8 cellular contexts compared by ENCODE assay signal in genomic region chr16:27313422-27314160, GRCh38. TPM values are rescaled to one million over a fixed set of nuclear protein-coding genes. Genes with fewer than 3 reads are reported as not detected.
DNase-seq lines count a peak whose midpoint lies in the region; TF ChIP-seq lines count a peak whose summit lies in the region.

IL4R (plus strand) TSS chr16:27313974; CDS start chr16:27340204, 26,230 bp downstream.

- in situ Hi-C loops in HAP-1 (cut with MboI; ENCODE audit: low sequenced_read_pairs) = no loop called here

- peak within 1 kb of the TSS; percentile 85 for H2AFZ ChIP-seq in OCI-LY3 (ENCODE audit: low read depth, low read length)
- peak within 1 kb of the TSS; percentile 98 for H2AFZ ChIP-seq in neuron (ENCODE audit: low read depth, low read length)

- H3K79me2 ChIP-seq in OCI-LY3 (ENCODE audit: low read length) = peaks cover 43% of the 10 kb centered on the region

- DNase-seq in EL (peak; percentile 73), HAP-1 (ENCODE audit: low spot score in 2 of 2) (peak in 1 of 2 experiments; percentile 61), activated T-helper 1 cell treated with Interleukin-2 at 50 U/mL for 16 hours (ENCODE audit: low read depth) (peak; percentile 49), fibroblast of pulmonary artery (ENCODE audit: low read depth) (peak; percentile 93), suprapubic skin (ENCODE audit: low spot score in 2 of 2) (peak; percentile 84 to 85), NCI-H1092 (lab: John Stamatoyannopoulos, UW) (no peak)

- peak within 1 kb of the TSS; percentile 92 for H3K4me2 ChIP-seq in OCI-LY3 (ENCODE audit: low read length)

- H3K4me1 ChIP-seq in HAP-1 (peaks cover 3% of the 10 kb centered on the region; the same call in 1 of the 2 replicates), OCI-LY3 (ENCODE audit: low read length) (peaks cover 24% of the 10 kb centered on the region), neuron (ENCODE audit: insufficient read depth, low read length) (no peaks in the 10 kb centered on the region), suprapubic skin (peaks cover 50% of the 10 kb centered on the region)

- TF ChIP-seq CTCF in OCI-LY3 (IDR thresholded peaks at IDR 0.05; ENCODE audit: low read depth, low read length) (no peak), fibroblast of pulmonary artery (IDR thresholded peaks at IDR 0.05; ENCODE audit: low read length, missing control alignments) (no peak), suprapubic skin (IDR thresholded peaks at IDR 0.05) (no peak)

- no peak for TF ChIP-seq EP300 in suprapubic skin (IDR thresholded peaks at IDR 0.05)

- H3K9ac ChIP-seq in OCI-LY3 (ENCODE audit: low read length) = peak within 1 kb of the TSS; percentile 93

- no peaks in the 10 kb centered on the region for H3K27me3 ChIP-seq in HAP-1 (ENCODE audit: low read depth)
- peaks cover 29% of the 10 kb centered on the region for H3K27me3 ChIP-seq in OCI-LY3 (ENCODE audit: low read depth, low read length)
- peaks cover 30% of the 10 kb centered on the region for H3K27me3 ChIP-seq in neuron (ENCODE audit: insufficient read depth, low read length)
- no peaks in the 10 kb centered on the region for H3K27me3 ChIP-seq in suprapubic skin

- H3K36me3 ChIP-seq in HAP-1 (replicated peaks) (no peaks in the 10 kb centered on the region), OCI-LY3 (replicated peaks; ENCODE audit: low read depth, low read length) (peaks cover 2% of the 10 kb centered on the region), neuron (ENCODE audit: insufficient read depth, low read length) (no peaks in the 10 kb centered on the region), suprapubic skin (no peaks in the 10 kb centered on the region)

- H4K20me1 ChIP-seq in OCI-LY3 (ENCODE audit: insufficient read depth, low read length) = peaks cover 25% of the 10 kb centered on the region

- no peak for TF ChIP-seq POLR2A in suprapubic skin (IDR thresholded peaks at IDR 0.05)

- 0% methylated on average over 11 of the region's 85 CpGs for WGBS in suprapubic skin

- H3K9me3 ChIP-seq in HAP-1 (no peaks in the 10 kb centered on the region), OCI-LY3 (ENCODE audit: insufficient read depth, low read length) (no peaks in the 10 kb centered on the region), neuron (ENCODE audit: low read length) (no peaks in the 10 kb centered on the region), suprapubic skin (no peaks in the 10 kb centered on the region)

- H3K4me3 ChIP-seq in HAP-1 (peak within 1 kb of the TSS; percentile 55), OCI-LY3 (ENCODE audit: low read length) (peak within 1 kb of the TSS; percentile 89), fibroblast of pulmonary artery (replicated peaks; ENCODE audit: low read depth, low read length) (peak within 1 kb of the TSS; percentile 83), neuron (ENCODE audit: low read length) (peak within 1 kb of the TSS; percentile 57), suprapubic skin (peak within 1 kb of the TSS; percentile 83)

- H3K27ac ChIP-seq in OCI-LY3 (ENCODE audit: low read length) (peak within 1 kb of the TSS; percentile 33), suprapubic skin (peak within 1 kb of the TSS; percentile 95)

RNA-seq across cellular contexts. Expression of gene IL4R, which starts in this region (rescaled TPM):
- 10 to 100 TPM; 27.2 to 32.8 (median 30.5) TPM for total RNA-seq in suprapubic skin
